In genomic region chr16:2761886-2762583, GRCh38 we compare ENCODE assay signal across 21 cellular contexts. TPM values are rescaled to one million over a fixed set of nuclear protein-coding genes. Genes with fewer than 3 reads are reported as not detected.
A peak's percentile ranks its signal among the peaks of the same experiment; 100 is the strongest.
DNase-seq lines count a peak whose midpoint lies in the region; ATAC-seq, FAIRE-seq and TF ChIP-seq lines count a peak whose summit lies in the region.
"Had no signal": no experiment of that assay in that cellular context is flagged by ENCODE, and none has a peak within 500 bp of the region (broad histone marks: within the 10 kb centered on the region; RNA-seq: fewer than 3 reads in every experiment).

No MANE protein-coding gene starts in this region.

- RAD21 ChIA-PET in GM12878 (lab: Charles Lee; ENCODE audit: unreplicated experiment), result no interaction called here

- in situ Hi-C loops in GM12878 (cut with MboI), result no loop called here

- H3K36me3 ChIP-seq in right atrium auricular region (peaks cover 100% of the 10 kb centered on the region), GM12878 (ENCODE audit: control insufficient read depth in 2 of 2, insufficient read depth in 2 of 2, low read length in 1 of 2) (peaks cover 68 to 86% of the 10 kb centered on the region in 2 experiments), spleen (peaks cover 12 to 100% (median 100%) of the 10 kb centered on the region in 6 donors)

- no peak for FAIRE-seq in GM12878 (lab: Jason Lieb, UNC)

- CTCF ChIA-PET in GM12878 (lab: Yijun Ruan, JAX), result no interaction called here

- H3K27ac ChIP-seq in right atrium auricular region (no peak overlapping the region), GM12878 (ENCODE audit: control insufficient read depth, insufficient read depth) (no peak overlapping the region), spleen (no peak overlapping the region)
- H3K27ac ChIP-seq: C4-2B, prostate gland had no signal

- SMC1A ChIA-PET in GM12878 (lab: Charles Lee; ENCODE audit: uncharacterized antibody, unreplicated experiment), result no interaction called here

- TF ChIP-seq CTCF in right atrium auricular region (IDR thresholded peaks at IDR 0.05), result no peak
- TF ChIP-seq CTCF in GM12878 (IDR thresholded peaks at IDR 0.05 in 2 of 3, conservative IDR thresholded peaks at IDR 0.05 in 1 of 3; ENCODE audit: control insufficient read depth in 2 of 3, extremely low read depth in 1 of 3, insufficient read depth in 1 of 3, low read depth in 3 of 3, low read length in 3 of 3), result no peak
- no peak for TF ChIP-seq CTCF in spleen (IDR thresholded peaks at IDR 0.05 in 8 of 11, conservative IDR thresholded peaks at IDR 0.05 in 3 of 11)
- no peak for TF ChIP-seq CTCF in omental fat pad (IDR thresholded peaks at IDR 0.05)

- TF ChIP-seq EP300 in GM12878 (IDR thresholded peaks at IDR 0.05; ENCODE audit: borderline replicate concordance in 1 of 2, control insufficient read depth in 1 of 2, low read depth in 2 of 2, low read length in 2 of 2), result no peak

- no peak overlapping the region for H3K4me2 ChIP-seq in GM12878 (ENCODE audit: control insufficient read depth, insufficient read depth)

- ATAC-seq in Right ventricle myocardium inferior (no peak), GM12878 (no peak), omental fat pad (ENCODE audit: low FRiP score) (no peak)
- ATAC-seq: activated CD8-positive, alpha-beta T cell treated with anti-CD3 and anti-CD28 coated beads, Interleukin-2, amount 10 ng/mL, durations not matched to agents 7 days and 5 days; HCT116 had no signal

- H3K9me3 ChIP-seq in right atrium auricular region (no peaks in the 10 kb centered on the region), GM12878 (replicated peaks; ENCODE audit: control insufficient read depth, insufficient read depth, low read length) (peaks cover 2% of the 10 kb centered on the region; the same call in 1 of the 3 replicates), spleen (no peaks in the 10 kb centered on the region)
- H3K9me3 ChIP-seq: prostate gland had no signal

- intact Hi-C loops in Right ventricle myocardium inferior (cut with DNase I) (no loop called here), GM12878 (cut with micrococcal nuclease; ENCODE audit: unreplicated experiment) (no loop called here), spleen (cut with DNase I; ENCODE audit: low total_unique reads) (no loop called here)

- BruUV-seq in GM12878 (replicated peaks; lab: Mats Ljungman, UMichigan), result no TSS peak

- H3K4me3 ChIP-seq in right atrium auricular region (no peak overlapping the region), GM12878 (no peak overlapping the region), spleen (no peak overlapping the region)
- H3K4me3 ChIP-seq: prostate gland had no signal

- DNase-seq in Right ventricle myocardium inferior (ENCODE audit: missing footprints), result peak; percentile 37
- no peak for DNase-seq in right atrium auricular region (ENCODE audit: low spot score)
- DNase-seq in GM12878 (ENCODE audit: low read depth, low spot score), result no peak
- peak; percentile 71 for DNase-seq in spleen
- no peak for DNase-seq in omental fat pad (ENCODE audit: low spot score)
- no peak for DNase-seq in kidney tubule cell (ENCODE audit: low spot score)
- DNase-seq: activated CD8-positive, alpha-beta T cell treated with anti-CD3 and anti-CD28 coated beads, Interleukin-2, amount 10 ng/mL, durations not matched to agents 7 days and 5 days; activated gamma-delta T cell treated with Interleukin-2 at 50 U/mL for 16 hours; cortex of kidney; foreskin melanocyte; NCI-H226; stimulated activated CD4-positive, alpha-beta T cell treated with anti-CD3 and anti-CD28 coated beads, Interleukin-12 subunit alpha, Interleukin-12 subunit beta, amount 100 ng/mL, for 4 hours had no signal

- H3K27me3 ChIP-seq in right atrium auricular region, result no peaks in the 10 kb centered on the region
- no peaks in the 10 kb centered on the region for H3K27me3 ChIP-seq in GM12878 (replicated peaks in 1 of 2; ENCODE audit: control insufficient read depth in 2 of 2, insufficient read depth in 2 of 2, low read length in 1 of 2)
- H3K27me3 ChIP-seq in spleen (replicated peaks in 1 of 7), result no peaks in the 10 kb centered on the region

- no peak for TF ChIP-seq RAD21 in GM12878 (IDR thresholded peaks at IDR 0.05; ENCODE audit: insufficient read depth, low read depth, low read length)

- POLR2A ChIA-PET in GM12878 (lab: Charles Lee), result no interaction called here

- 99% methylated on average over 42 of the region's 42 CpGs for WGBS in GM12878 (ENCODE audit: insufficient coverage, insufficient replicate concordance, low lambda C conversion rate, missing lambda C conversion rate)
- WGBS in spleen, 5 donors, result 97 to 98% (median 98%) methylated on average over 21 to 42 of the region's 42 CpGs

- H3K9ac ChIP-seq in GM12878 (ENCODE audit: control insufficient read depth, insufficient read depth, low read length), result no peak overlapping the region

- TF ChIP-seq POLR2A in GM12878 (IDR thresholded peaks at IDR 0.05; ENCODE audit: low read depth, low read length), result peak; percentile 69; the same call in 1 of the 2 replicates
- TF ChIP-seq POLR2A in spleen (IDR thresholded peaks at IDR 0.05), result no peak

- peaks cover 47% of the 10 kb centered on the region for H3K79me2 ChIP-seq in GM12878 (ENCODE audit: control insufficient read depth, insufficient read depth, low read length)

- H4K20me1 ChIP-seq in GM12878 (ENCODE audit: control insufficient read depth, insufficient read depth), result peaks cover 5% of the 10 kb centered on the region

- peaks cover 0 to 14% of the 10 kb centered on the region in 2 donors for H3K4me1 ChIP-seq in right atrium auricular region
- H3K4me1 ChIP-seq in GM12878 (ENCODE audit: control insufficient read depth, insufficient read depth, low read length), result no peaks in the 10 kb centered on the region
- peaks cover 0 to 35% (median 14%) of the 10 kb centered on the region in 6 donors for H3K4me1 ChIP-seq in spleen
- H3K4me1 ChIP-seq: prostate gland had no signal

- no peak overlapping the region for H2AFZ ChIP-seq in GM12878 (ENCODE audit: control insufficient read depth, low read depth, low read length)

RNA-seq across cellular contexts. Expression of gene SRRM2, which starts 9.6 kb away (rescaled TPM):
- 239 TPM for total RNA-seq in Right ventricle myocardium inferior
- 100 to 1,000 TPM; 118 to 174 TPM for total RNA-seq in right atrium auricular region
- 433 and 461 TPM in 2 replicates for total RNA-seq in GM12878 (2013; cell fraction: nucleolus; rRNA removed)
- 45.0 and 58.5 TPM in 2 replicates for total RNA-seq in GM12878 (2014; rRNA removed)
- 66.4 and 68.1 TPM in 2 replicates for total RNA-seq in GM12878 (2014; rRNA removed; fragmentation: Illumina TruSeq; extraction: Trizol)
- total RNA-seq in GM12878 (2021), result 420 and 483 TPM in 2 replicates
- polyA plus RNA-seq in GM12878 (2011; ENCODE audit: low read depth), result 162 TPM
- polyA plus RNA-seq in GM12878 (2011; rRNA removed), result 96.5 and 129 TPM in 2 replicates
- polyA plus RNA-seq in GM12878 (2011; cell fraction: cytosol; rRNA removed), result 199 and 209 TPM in 2 replicates
- 2,282 and 3,207 TPM in 2 replicates for polyA plus RNA-seq in GM12878 (2011; cell fraction: nucleus; rRNA removed)
- 479 and 774 TPM in 2 replicates for polyA plus RNA-seq in GM12878 (2012)
- 402 and 463 TPM in 2 replicates for polyA plus RNA-seq in GM12878 (2014; fragmentation: Illumina TruSeq; extraction: Trizol)
- polyA plus RNA-seq in GM12878 (2014; fragmentation: Nextera tagmentation; extraction: Ambion mirVana), result 10 to 100 TPM; 30.1 to 73.0 TPM
- 502 and 661 TPM in 2 replicates for polyA plus RNA-seq in GM12878 (2014; rRNA removed)
- polyA plus RNA-seq in GM12878 (2016; fragmentation: Nextera tagmentation; extraction: Ambion mirVana), result 100 to 1,000 TPM; 262 to 266 TPM
- polyA minus RNA-seq in GM12878 (2011; rRNA and poly(A)+ RNA removed), result 68.3 and 115 TPM in 2 replicates
- polyA minus RNA-seq in GM12878 (2011; cell fraction: cytosol; rRNA and poly(A)+ RNA removed), result 104 and 110 TPM in 2 replicates
- 146 and 241 TPM in 2 replicates for polyA minus RNA-seq in GM12878 (2011; cell fraction: nucleus; rRNA and poly(A)+ RNA removed)
- 100 to 1,000 TPM; 590 to 922 (median 875) TPM for total RNA-seq in spleen
- polyA plus RNA-seq in spleen, result 1,000 to 10,000 TPM in 1 of 3 donors, 100 to 1,000 TPM in 2; 239 to 1,169 (median 672) TPM
- total RNA-seq in omental fat pad, result 100 to 1,000 TPM; 230 to 465 (median 368) TPM

RNA-seq across cellular contexts. Expression of gene ELOB, which starts 15.0 kb away (rescaled TPM):
- total RNA-seq in Right ventricle myocardium inferior (336 TPM), right atrium auricular region (100 to 1,000 TPM; 408 to 856 TPM), GM12878 (2014; rRNA removed) (177 and 258 TPM in 2 replicates), GM12878 (2014; rRNA removed; fragmentation: Illumina TruSeq; extraction: Trizol) (133 and 154 TPM in 2 replicates), GM12878 (2021) (211 and 219 TPM in 2 replicates), spleen (100 to 1,000 TPM; 128 to 467 (median 134) TPM), omental fat pad (100 to 1,000 TPM; 181 to 341 (median 323) TPM)
- 6.4 and 12.2 TPM in 2 replicates for total RNA-seq in GM12878 (2013; cell fraction: nucleolus; rRNA removed)
- polyA plus RNA-seq in GM12878 (2011; ENCODE audit: low read depth), result 321 TPM
- polyA plus RNA-seq in GM12878 (2011; rRNA removed) (72.8 and 219 TPM in 2 replicates), GM12878 (2014; fragmentation: Illumina TruSeq; extraction: Trizol) (5.0 and 86.9 TPM in 2 replicates), GM12878 (2014; fragmentation: Nextera tagmentation; extraction: Ambion mirVana) (100 to 1,000 TPM; 752 to 823 TPM), GM12878 (2014; rRNA removed) (268 and 337 TPM in 2 replicates), GM12878 (2016; fragmentation: Nextera tagmentation; extraction: Ambion mirVana) (100 to 1,000 TPM; 487 to 534 TPM), spleen (100 to 1,000 TPM; 233 to 378 (median 247) TPM)
- 556 and 601 TPM in 2 replicates for polyA plus RNA-seq in GM12878 (2011; cell fraction: cytosol; rRNA removed)
- polyA plus RNA-seq in GM12878 (2011; cell fraction: nucleus; rRNA removed), result 162 and 166 TPM in 2 replicates
- 162 and 263 TPM in 2 replicates for polyA plus RNA-seq in GM12878 (2012)
- polyA minus RNA-seq in GM12878 (2011; rRNA and poly(A)+ RNA removed), result 84.6 and 103 TPM in 2 replicates
- 44.1 and 53.4 TPM in 2 replicates for polyA minus RNA-seq in GM12878 (2011; cell fraction: cytosol; rRNA and poly(A)+ RNA removed)
- polyA minus RNA-seq in GM12878 (2011; cell fraction: nucleus; rRNA and poly(A)+ RNA removed), result 17.8 and 20.5 TPM in 2 replicates

RNA-seq across cellular contexts. Expression of gene PRSS33, which starts 25.3 kb away (rescaled TPM):
- total RNA-seq in Right ventricle myocardium inferior (not detected), right atrium auricular region (not detected), GM12878 (2014; rRNA removed) (not detected in 2 replicates), GM12878 (2014; rRNA removed; fragmentation: Illumina TruSeq; extraction: Trizol) (not detected in 2 replicates), GM12878 (2021) (not detected in 2 replicates), spleen (under 1 TPM in 2 of 7 donors, not detected in 5; 0.32 to 0.67 TPM), omental fat pad (not detected)
- not detected in 2 replicates for total RNA-seq in GM12878 (2013; cell fraction: nucleolus; rRNA removed)
- polyA plus RNA-seq in GM12878 (2011; ENCODE audit: low read depth), result not detected
- polyA plus RNA-seq in GM12878 (2011; rRNA removed) (not detected in 2 replicates), GM12878 (2014; fragmentation: Illumina TruSeq; extraction: Trizol) (not detected in 2 replicates), GM12878 (2014; fragmentation: Nextera tagmentation; extraction: Ambion mirVana) (not detected), GM12878 (2014; rRNA removed) (not detected in 2 replicates), GM12878 (2016; fragmentation: Nextera tagmentation; extraction: Ambion mirVana) (not detected), spleen (under 1 TPM in 1 of 3 donors, not detected in 2; 0.03 TPM)
- polyA plus RNA-seq in GM12878 (2011; cell fraction: cytosol; rRNA removed), result not detected in 2 replicates
- polyA plus RNA-seq in GM12878 (2011; cell fraction: nucleus; rRNA removed), result not detected in 2 replicates
- polyA plus RNA-seq in GM12878 (2012), result not detected in 2 replicates
- not detected in 2 replicates for polyA minus RNA-seq in GM12878 (2011; rRNA and poly(A)+ RNA removed)
- not detected in 2 replicates for polyA minus RNA-seq in GM12878 (2011; cell fraction: cytosol; rRNA and poly(A)+ RNA removed)
- not detected in 2 replicates for polyA minus RNA-seq in GM12878 (2011; cell fraction: nucleus; rRNA and poly(A)+ RNA removed)
- total RNA-seq: A673; activated CD8-positive, alpha-beta T cell treated with anti-CD3 and anti-CD28 coated beads, Interleukin-2, amount 10 ng/mL, durations not matched to agents 7 days and 5 days; lower leg skin; M059J; myocyte; prostate gland; RPMI7951; urinary bladder had no signal
- polyA plus RNA-seq: urinary bladder had no signal

RNA-seq across cellular contexts. Expression of gene PRSS41, which starts 36.2 kb away (rescaled TPM):
- total RNA-seq in Right ventricle myocardium inferior (not detected), right atrium auricular region (not detected), GM12878 (2014; rRNA removed) (not detected in 2 replicates), GM12878 (2014; rRNA removed; fragmentation: Illumina TruSeq; extraction: Trizol) (not detected in 2 replicates), GM12878 (2021) (not detected in 2 replicates), spleen (not detected), omental fat pad (not detected)
- not detected in 2 replicates for total RNA-seq in GM12878 (2013; cell fraction: nucleolus; rRNA removed)
- polyA plus RNA-seq in GM12878 (2011; ENCODE audit: low read depth), result not detected
- polyA plus RNA-seq in GM12878 (2011; rRNA removed) (not detected in 2 replicates), GM12878 (2014; fragmentation: Illumina TruSeq; extraction: Trizol) (not detected in 2 replicates), GM12878 (2014; fragmentation: Nextera tagmentation; extraction: Ambion mirVana) (not detected), GM12878 (2014; rRNA removed) (not detected in 2 replicates), GM12878 (2016; fragmentation: Nextera tagmentation; extraction: Ambion mirVana) (not detected), spleen (not detected)
- not detected in 2 replicates for polyA plus RNA-seq in GM12878 (2011; cell fraction: cytosol; rRNA removed)
- polyA plus RNA-seq in GM12878 (2011; cell fraction: nucleus; rRNA removed), result not detected in 2 replicates
- not detected in 2 replicates for polyA plus RNA-seq in GM12878 (2012)
- not detected in 2 replicates for polyA minus RNA-seq in GM12878 (2011; rRNA and poly(A)+ RNA removed)
- polyA minus RNA-seq in GM12878 (2011; cell fraction: cytosol; rRNA and poly(A)+ RNA removed), result not detected in 2 replicates
- not detected in 2 replicates for polyA minus RNA-seq in GM12878 (2011; cell fraction: nucleus; rRNA and poly(A)+ RNA removed)
- total RNA-seq: A673; activated CD8-positive, alpha-beta T cell treated with anti-CD3 and anti-CD28 coated beads, Interleukin-2, amount 10 ng/mL, durations not matched to agents 7 days and 5 days; lower leg skin; M059J; myocyte; prostate gland; RPMI7951; urinary bladder had no signal
- polyA plus RNA-seq: urinary bladder had no signal

RNA-seq across cellular contexts. Expression of gene PRSS27, which starts 42.0 kb away (rescaled TPM):
- total RNA-seq in Right ventricle myocardium inferior, result 0.30 TPM
- total RNA-seq in right atrium auricular region, result under 1 TPM in 1 of 2 donors, not detected in 1; 0.51 TPM
- total RNA-seq in GM12878 (2013; cell fraction: nucleolus; rRNA removed), result 3.9 and 4.2 TPM in 2 replicates
- total RNA-seq in GM12878 (2014; rRNA removed), result 0.71 and 1.4 TPM in 2 replicates
- total RNA-seq in GM12878 (2014; rRNA removed; fragmentation: Illumina TruSeq; extraction: Trizol), result 0.27 and 0.37 TPM in 2 replicates
- total RNA-seq in GM12878 (2021), result 0.97 and 1.8 TPM in 2 replicates
- polyA plus RNA-seq in GM12878 (2011; ENCODE audit: low read depth), result 0.58 TPM
- polyA plus RNA-seq in GM12878 (2011; rRNA removed), result 0.49 and 0.65 TPM in 2 replicates
- 1.5 and 2.6 TPM in 2 replicates for polyA plus RNA-seq in GM12878 (2011; cell fraction: cytosol; rRNA removed)
- 4.2 and 4.3 TPM in 2 replicates for polyA plus RNA-seq in GM12878 (2011; cell fraction: nucleus; rRNA removed)
- 0.90 and 1.6 TPM in 2 replicates for polyA plus RNA-seq in GM12878 (2012)
- 0.18 TPM in 1 of 2 replicates, not detected in the other for polyA plus RNA-seq in GM12878 (2014; fragmentation: Illumina TruSeq; extraction: Trizol)
- polyA plus RNA-seq in GM12878 (2014; fragmentation: Nextera tagmentation; extraction: Ambion mirVana), result not detected
- polyA plus RNA-seq in GM12878 (2014; rRNA removed), result 0.86 and 1.8 TPM in 2 replicates
- under 1 TPM; 0.21 to 0.36 TPM for polyA plus RNA-seq in GM12878 (2016; fragmentation: Nextera tagmentation; extraction: Ambion mirVana)
- polyA minus RNA-seq in GM12878 (2011; rRNA and poly(A)+ RNA removed), result 0.37 and 1.6 TPM in 2 replicates
- 0.83 and 1.5 TPM in 2 replicates for polyA minus RNA-seq in GM12878 (2011; cell fraction: cytosol; rRNA and poly(A)+ RNA removed)
- 0.60 and 1.1 TPM in 2 replicates for polyA minus RNA-seq in GM12878 (2011; cell fraction: nucleus; rRNA and poly(A)+ RNA removed)
- 1 to 10 TPM in 6 of 7 donors, under 1 TPM in 1; 0.84 to 2.1 (median 1.2) TPM for total RNA-seq in spleen
- 1 to 10 TPM; 1.2 to 1.5 (median 1.2) TPM for polyA plus RNA-seq in spleen
- total RNA-seq in omental fat pad, result 1 to 10 TPM in 2 of 4 donors, under 1 TPM in 2; 0.65 to 1.2 (median 1.0) TPM

Comparison
In these comparisons a context has a peak if more than half of its experiments do, and no peak if none do; other contexts are left out.
1. DNase-seq: peak in Right ventricle myocardium inferior (single experiment) and spleen (single experiment); none in right atrium auricular region (single experiment), GM12878 (single experiment), omental fat pad (single experiment) and kidney tubule cell (single experiment).